Comparison of ENCODE assay signal across 8 cellular contexts in genomic region chr7:964401-965231, GRCh38. TPM values are rescaled to one million over a fixed set of nuclear protein-coding genes. Genes with fewer than 3 reads are reported as not detected.
A peak's percentile ranks its signal among the peaks of the same experiment; 100 is the strongest.
DNase-seq lines count a peak whose midpoint lies in the region; ATAC-seq and TF ChIP-seq lines count a peak whose summit lies in the region.

No MANE protein-coding gene starts in this region.

- WGBS in mesendoderm (ENCODE audit: extremely low coverage, insufficient coverage, low lambda C conversion rate): no CpG with 5 or more reads among the region's 27 CpGs

- H3K36me3 ChIP-seq in BE2C: peaks cover 17% of the 10 kb centered on the region
- H3K36me3 ChIP-seq in mesendoderm (ENCODE audit: control insufficient read depth, insufficient read depth, low read length): peaks cover 4% of the 10 kb centered on the region

- no peak overlapping the region for H3K9ac ChIP-seq in mesendoderm (ENCODE audit: low read length)

- TF ChIP-seq CTCF in BE2C (IDR thresholded peaks at IDR 0.05; ENCODE audit: low read depth, low read length) (peak; percentile 69), LNCaP clone FGC (IDR thresholded peaks at IDR 0.05; ENCODE audit: control insufficient read depth, extremely low read depth, insufficient read depth) (peak; percentile 19; the same call in 1 of the 2 replicates)

- H4K8ac ChIP-seq in mesendoderm (ENCODE audit: low read depth, low read length): no peak overlapping the region

- DNase-seq in BE2C: peak; percentile 71
- DNase-seq in LNCaP clone FGC (ENCODE audit: low read depth): no peak
- DNase-seq in cerebellar cortex (ENCODE audit: low spot score): peak; percentile 91
- DNase-seq in mesendoderm: peak; percentile 67
- DNase-seq in SW 1271 (lab: John Stamatoyannopoulos, UW): no peak
- DNase-seq in dedifferentiated amniotic fluid mesenchymal stem cell (ENCODE audit: extremely low spot score): no peak
- no peak for DNase-seq in activated CD4-positive, alpha-beta T cell treated with anti-CD3 and anti-CD28 coated beads for 4 hours

- no peak overlapping the region for H3K27ac ChIP-seq in mesendoderm (ENCODE audit: low read depth, low read length)

- H3K23ac ChIP-seq in mesendoderm (ENCODE audit: low read length): no peak overlapping the region

- no peak overlapping the region for H3K4me2 ChIP-seq in mesendoderm (ENCODE audit: low read length)

- no peak overlapping the region for H2BK15ac ChIP-seq in mesendoderm (replicated peaks; ENCODE audit: low read depth)

- H3K18ac ChIP-seq in mesendoderm (ENCODE audit: low read length): no peak overlapping the region

- H3K4me1 ChIP-seq in BE2C (peaks cover 9% of the 10 kb centered on the region), mesendoderm (ENCODE audit: control insufficient read depth, low read depth, low read length) (no peaks in the 10 kb centered on the region)

- no peaks in the 10 kb centered on the region for H3K79me1 ChIP-seq in mesendoderm (ENCODE audit: low read length)

- H3K4me3 ChIP-seq in BE2C (ENCODE audit: low read depth, low read length): 0 out of 2 replicates have a peak overlapping the region, but pooled peaks have one; percentile 6
- no peak overlapping the region for H3K4me3 ChIP-seq in LNCaP clone FGC (ENCODE audit: low read depth, low read length)
- no peak overlapping the region for H3K4me3 ChIP-seq in mesendoderm (ENCODE audit: low read length)

- H3K27me3 ChIP-seq in BE2C (no peaks in the 10 kb centered on the region; the same call in 1 of the 2 replicates), mesendoderm (ENCODE audit: insufficient read depth, low read length, poor library complexity) (no peaks in the 10 kb centered on the region)

- H4K5ac ChIP-seq in mesendoderm (ENCODE audit: low read length): no peak overlapping the region

- no peak overlapping the region for H2AK5ac ChIP-seq in mesendoderm (ENCODE audit: low read length)

- no peak overlapping the region for H3K56ac ChIP-seq in mesendoderm (ENCODE audit: low read length)

- H3K79me2 ChIP-seq in mesendoderm (ENCODE audit: control insufficient read depth, insufficient read depth, low read length): no peaks in the 10 kb centered on the region

- H2BK120ac ChIP-seq in mesendoderm (ENCODE audit: low read depth, low read length): no peak overlapping the region

- H2BK5ac ChIP-seq in mesendoderm (ENCODE audit: low read length): no peak overlapping the region

- ATAC-seq in GM21381 (IDR thresholded peaks at IDR 0.05; ENCODE audit: unreplicated experiment): no peak

- no peaks in the 10 kb centered on the region for H3K9me3 ChIP-seq in BE2C

- H3K4ac ChIP-seq in mesendoderm (ENCODE audit: low read depth, low read length): no peak overlapping the region

RNA-seq across cellular contexts. Expression of gene ADAP1, which starts 10.1 kb away (rescaled TPM):
- 37.8 TPM for polyA plus RNA-seq in BE2C (2012; ENCODE audit: insufficient read depth, insufficient read length, low read depth)
- polyA plus RNA-seq in mesendoderm (2013, experiment 1 of 2): 3.1 TPM
- 3.4 TPM for polyA plus RNA-seq in mesendoderm (2013, experiment 2 of 2)

RNA-seq across cellular contexts. Expression of gene COX19, which starts 10.7 kb away (rescaled TPM):
- polyA plus RNA-seq in BE2C (2012; ENCODE audit: insufficient read depth, insufficient read length, low read depth): 18.8 TPM
- 5.7 TPM for polyA plus RNA-seq in mesendoderm (2013, experiment 1 of 2)
- 5.2 TPM for polyA plus RNA-seq in mesendoderm (2013, experiment 2 of 2)

RNA-seq across cellular contexts. Expression of gene CYP2W1, which starts 18.4 kb away (rescaled TPM):
- 0.19 TPM for polyA plus RNA-seq in BE2C (2012; ENCODE audit: insufficient read depth, insufficient read length, low read depth)
- polyA plus RNA-seq in mesendoderm (2013, experiment 1 of 2): not detected
- polyA plus RNA-seq in mesendoderm (2013, experiment 2 of 2): not detected

Comparison
In these comparisons a context has a peak if more than half of its experiments do, and no peak if none do; other contexts are left out.
1. DNase-seq: peak in BE2C (single experiment), cerebellar cortex (single experiment) and mesendoderm (single experiment); none in LNCaP clone FGC (single experiment), SW 1271 (0 of 2), dedifferentiated amniotic fluid mesenchymal stem cell (single experiment) and activated CD4-positive, alpha-beta T cell treated with anti-CD3 and anti-CD28 coated beads for 4 hours (0 of 2).